ENCODE assay signal across 22 cellular contexts in the genomic region with DNA sequence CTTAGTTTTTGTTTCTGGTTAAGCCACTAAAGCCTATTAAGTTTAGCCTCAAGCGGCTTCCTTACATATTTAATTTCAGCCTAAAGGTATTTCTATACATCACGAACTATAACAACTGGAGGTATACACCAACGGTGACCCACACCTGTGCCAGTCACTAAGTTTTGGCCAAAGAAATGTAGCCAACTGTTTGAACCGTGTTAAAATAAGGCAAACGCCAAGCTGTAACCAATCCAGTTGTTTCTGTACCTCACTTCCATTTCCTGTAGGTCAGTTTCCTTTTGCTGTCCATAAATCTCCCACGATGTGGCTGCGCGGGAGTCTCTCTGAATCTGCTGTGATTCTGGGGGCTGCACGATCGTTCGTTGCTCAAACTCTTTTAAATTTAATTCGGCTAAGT.
"Had no signal": no experiment of that assay in that cellular context is flagged by ENCODE, and none has a peak within 500 bp of the region (broad histone marks: within the 10 kb centered on the region; RNA-seq: fewer than 3 reads in every experiment).

No MANE protein-coding gene starts in this region.

- H3K4me3 Mint-ChIP-seq: effector memory CD8-positive, alpha-beta T cell; immature natural killer cell; memory B cell; natural killer cell had no signal

- ATAC-seq: effector memory CD8-positive, alpha-beta T cell; heart right ventricle; left colon; natural killer cell; sciatic nerve had no signal

- H3K36me3 Mint-ChIP-seq: immature natural killer cell, memory B cell, natural killer cell had no signal

- H3K9me3 ChIP-seq: esophagus squamous epithelium, heart right ventricle, prostate gland, right atrium auricular region, testis, tibial artery had no signal

- H3K27ac ChIP-seq: esophagus squamous epithelium, heart right ventricle, prostate gland, right atrium auricular region, testis, tibial artery had no signal

- H3K9me3 Mint-ChIP-seq: effector memory CD8-positive, alpha-beta T cell; immature natural killer cell; memory B cell; natural killer cell; type B pancreatic cell had no signal

- H3K4me1 ChIP-seq: prostate gland, testis had no signal

- H3K4me3 ChIP-seq: esophagus squamous epithelium, heart right ventricle, lung, prostate gland, right atrium auricular region, smooth muscle cell, tibial artery had no signal

- H3K27me3 ChIP-seq: right atrium auricular region, testis had no signal

- H3K27ac Mint-ChIP-seq: effector memory CD8-positive, alpha-beta T cell; immature natural killer cell; memory B cell; natural killer cell; type B pancreatic cell had no signal

- H3K4me2 ChIP-seq: smooth muscle cell had no signal

- DNase-seq: cortex of kidney; effector memory CD8-positive, alpha-beta T cell; esophagus squamous epithelium; foreskin melanocyte; heart right ventricle; immature natural killer cell; natural killer cell; stimulated activated CD4-positive, alpha-beta T cell treated with anti-CD3 and anti-CD28 coated beads, Interleukin-12 subunit alpha, Interleukin-12 subunit beta, amount 100 ng/mL, for 4 hours; stimulated activated CD4-positive, alpha-beta T cell treated with anti-CD3 and anti-CD28 coated beads, Interleukin-1b, Interleukin-23, amount 100 ng/mL, for 48 hours; stimulated activated CD4-positive, alpha-beta T cell treated with anti-CD3 and anti-CD28 coated beads, Interleukin-4, amount 100 ng/mL, for 1 hour; stimulated activated CD8-positive, alpha-beta memory T cell treated with anti-CD3 and anti-CD28 coated beads, Interleukin-4, amount 100 ng/mL, for 48 hours; stimulated activated naive CD4-positive, alpha-beta T cell; tibial artery had no signal

- H3K36me3 ChIP-seq: esophagus squamous epithelium, heart right ventricle, prostate gland, right atrium auricular region, tibial artery had no signal
